In genomic region chr18:79919089-79919488, GRCh38 we compare ENCODE assay signal across 20 cellular contexts. TPM values are rescaled to one million over a fixed set of nuclear protein-coding genes. Genes with fewer than 3 reads are reported as not detected.
DNase-seq lines count a peak whose midpoint lies in the region; ATAC-seq and TF ChIP-seq lines count a peak whose summit lies in the region.
"Had no signal": no experiment of that assay in that cellular context is flagged by ENCODE, and none has a peak within 500 bp of the region (broad histone marks: within the 10 kb centered on the region; RNA-seq: fewer than 3 reads in every experiment).

No MANE protein-coding gene starts in this region.

- BruUV-seq in MCF 10A (replicated peaks; lab: Mats Ljungman, UMichigan), result no TSS peak

- H3K27me3 Mint-ChIP-seq in MCF 10A (ENCODE audit: insufficient read depth, unreplicated experiment) (no peaks in the 10 kb centered on the region), osteocyte (ENCODE audit: unreplicated experiment) (no peaks in the 10 kb centered on the region)

- POLR2A ChIA-PET in MCF 10A (lab: Yijun Ruan, JAX), result no interaction called here

- H3K4me1 Mint-ChIP-seq in MCF 10A (ENCODE audit: insufficient read depth, unreplicated experiment) (no peaks in the 10 kb centered on the region), osteocyte (ENCODE audit: unreplicated experiment) (no peaks in the 10 kb centered on the region)

- H3K36me3 ChIP-seq in breast epithelium (peaks cover 7% of the 10 kb centered on the region), upper lobe of right lung (peaks cover 22% of the 10 kb centered on the region)

- peaks cover 50% of the 10 kb centered on the region for H3K36me3 Mint-ChIP-seq in MCF 10A (ENCODE audit: insufficient read depth, unreplicated experiment)
- peaks cover 36% of the 10 kb centered on the region for H3K36me3 Mint-ChIP-seq in osteocyte (ENCODE audit: unreplicated experiment)

- intact Hi-C loops in breast epithelium (cut with DNase I; ENCODE audit: low total_unique reads) (no loop called here), MCF 10A (cut with micrococcal nuclease) (no loop called here), upper lobe of right lung (cut with DNase I) (no loop called here)

- H3K9me3 Mint-ChIP-seq in MCF 10A (ENCODE audit: unreplicated experiment), result no peaks in the 10 kb centered on the region
- H3K9me3 Mint-ChIP-seq in osteocyte (ENCODE audit: unreplicated experiment), result no peaks in the 10 kb centered on the region
- H3K9me3 Mint-ChIP-seq: activated T-cell treated with anti-CD3 and anti-CD28 coated beads, Interleukin-2, amount 50 U/mL, for 72 hours had no signal

- H3K9me3 ChIP-seq in breast epithelium (no peaks in the 10 kb centered on the region), upper lobe of right lung (no peaks in the 10 kb centered on the region)

- H3K27ac ChIP-seq in breast epithelium, result no peak overlapping the region
- H3K27ac ChIP-seq in upper lobe of right lung, result no peak overlapping the region
- no peak overlapping the region for H3K27ac ChIP-seq in foreskin keratinocyte
- H3K27ac ChIP-seq: parathyroid adenoma had no signal

- no peaks in the 10 kb centered on the region for H3K27me3 ChIP-seq in breast epithelium
- H3K27me3 ChIP-seq in upper lobe of right lung, result no peaks in the 10 kb centered on the region
- H3K27me3 ChIP-seq in foreskin keratinocyte, result no peaks in the 10 kb centered on the region

- peak; percentile 16 to 51 for DNase-seq in breast epithelium (ENCODE audit: low spot score in 2 of 2)
- no peak for DNase-seq in MCF 10A (ENCODE audit: unreplicated experiment)
- peak; percentile 37 for DNase-seq in islet precursor cell
- DNase-seq in osteocyte (ENCODE audit: extremely low spot score, unreplicated experiment), result peak; percentile 80
- peak; percentile 55 for DNase-seq in upper lobe of right lung
- no peak for DNase-seq in dedifferentiated amniotic fluid mesenchymal stem cell (ENCODE audit: extremely low spot score)
- no peak for DNase-seq in foreskin keratinocyte
- DNase-seq: ACHN; activated T-cell treated with anti-CD3 and anti-CD28 coated beads, Interleukin-2, amount 50 U/mL, for 72 hours; C1 segment of cervical spinal cord; DMS 273 treated with DMSO at 0.1 percent for 48 hours; effector CD8-positive, alpha-beta T cell; HCEC 1CT; NCI-H1436; NCI-H2171; NCI-H748 treated with DMSO at 0.1 percent for 48 hours; stimulated activated CD4-positive, alpha-beta T cell treated with anti-CD3 and anti-CD28 coated beads, Interleukin-2, amount 100 ng/mL, for 48 hours had no signal

- H3K4me3 Mint-ChIP-seq in MCF 10A (ENCODE audit: unreplicated experiment) (no peak overlapping the region), osteocyte (ENCODE audit: unreplicated experiment) (no peak overlapping the region)
- H3K4me3 Mint-ChIP-seq: activated T-cell treated with anti-CD3 and anti-CD28 coated beads, Interleukin-2, amount 50 U/mL, for 72 hours had no signal

- CTCF ChIA-PET in MCF 10A (lab: Yijun Ruan, JAX), result interaction anchor here (0.6 kb wide), 1 partner anchor 152 kb away, joined by 3 read pairs; no protein-coding TSS in a partner anchor

- H3K27ac Mint-ChIP-seq in MCF 10A (ENCODE audit: low read depth, unreplicated experiment), result no peak overlapping the region
- no peak overlapping the region for H3K27ac Mint-ChIP-seq in osteocyte (ENCODE audit: unreplicated experiment)
- H3K27ac Mint-ChIP-seq: activated T-cell treated with anti-CD3 and anti-CD28 coated beads, Interleukin-2, amount 50 U/mL, for 72 hours had no signal

- TF ChIP-seq CTCF in breast epithelium (IDR thresholded peaks at IDR 0.05) (no peak), MCF 10A (IDR thresholded peaks at IDR 0.05; ENCODE audit: unreplicated experiment) (no peak), osteocyte (IDR thresholded peaks at IDR 0.05) (no peak), upper lobe of right lung (IDR thresholded peaks at IDR 0.05) (no peak), foreskin keratinocyte (conservative IDR thresholded peaks at IDR 0.05) (no peak)

- H3K4me3 ChIP-seq in breast epithelium, result no peak overlapping the region
- no peak overlapping the region for H3K4me3 ChIP-seq in upper lobe of right lung

- ATAC-seq in upper lobe of right lung, result no peak
- ATAC-seq in HG03439 (IDR thresholded peaks at IDR 0.05; ENCODE audit: unreplicated experiment), result no peak
- no peak for ATAC-seq in foreskin keratinocyte
- ATAC-seq: activated T-cell treated with anti-CD3 and anti-CD28 coated beads, Interleukin-2, amount 50 U/mL, for 72 hours had no signal

- no peak for TF ChIP-seq POLR2A in breast epithelium (IDR thresholded peaks at IDR 0.05)

- no peaks in the 10 kb centered on the region for H3K4me1 ChIP-seq in breast epithelium
- H3K4me1 ChIP-seq in upper lobe of right lung, result no peaks in the 10 kb centered on the region
- no peaks in the 10 kb centered on the region for H3K4me1 ChIP-seq in foreskin keratinocyte
- H3K4me1 ChIP-seq: parathyroid adenoma had no signal

RNA-seq across cellular contexts. Expression of gene SLC66A2, which starts 32.4 kb away (rescaled TPM):
- total RNA-seq in breast epithelium (100 to 1,000 TPM in 1 of 3 donors, 10 to 100 TPM in 2; 45.2 to 141 (median 65.9) TPM), MCF 10A (2022) (21.7 and 24.5 TPM in 2 replicates), osteocyte (35.1 and 38.6 TPM in 2 replicates), upper lobe of right lung (59.5 TPM), foreskin keratinocyte (32.7 and 33.7 TPM in 2 replicates)
- polyA plus RNA-seq in foreskin keratinocyte, result 35.1 and 36.7 TPM in 2 replicates

RNA-seq across cellular contexts. Expression of gene HSBP1L1, which starts 45.4 kb away (rescaled TPM):
- total RNA-seq in breast epithelium, result 10 to 100 TPM; 24.6 to 42.1 (median 38.3) TPM
- 46.6 and 49.4 TPM in 2 replicates for total RNA-seq in MCF 10A (2022)
- 1.6 and 2.0 TPM in 2 replicates for total RNA-seq in osteocyte
- total RNA-seq in upper lobe of right lung, result 48.7 TPM
- total RNA-seq in foreskin keratinocyte, result 23.9 and 26.1 TPM in 2 replicates
- polyA plus RNA-seq in foreskin keratinocyte, result 28.2 and 32.0 TPM in 2 replicates
- total RNA-seq: OCI-LY7 had no signal

Comparison
In these comparisons a context has a peak if more than half of its experiments do, and no peak if none do; other contexts are left out.
1. DNase-seq: peak in breast epithelium (2 of 2), islet precursor cell (single experiment), osteocyte (single experiment) and upper lobe of right lung (single experiment); none in MCF 10A (single experiment), dedifferentiated amniotic fluid mesenchymal stem cell (single experiment) and foreskin keratinocyte (0 of 2).